ENCODE assay signal across 8 cellular contexts in genomic region chrX:119008122-119008744, GRCh38. TPM values are rescaled to one million over a fixed set of nuclear protein-coding genes. Genes with fewer than 3 reads are reported as not detected.
DNase-seq lines count a peak whose midpoint lies in the region; ATAC-seq, FAIRE-seq and TF ChIP-seq lines count a peak whose summit lies in the region.

No MANE protein-coding gene starts in this region.

- no peak for TF ChIP-seq POLR2A in A549 (IDR thresholded peaks at IDR 0.05; ENCODE audit: low read length)

- CTCF ChIA-PET in A549 (lab: Yijun Ruan, JAX) = interaction anchor here (0.7 to 1.8 kb wide), 14 partner anchors 14 to 173 kb away, joined by 3 to 11 read pairs (median 4); no protein-coding TSS in a partner anchor

- no peak for TF ChIP-seq EP300 in A549 (IDR thresholded peaks at IDR 0.05)

- TF ChIP-seq CTCF in A549 (IDR thresholded peaks at IDR 0.05) = peak; percentile 56
- peak; percentile 53 for TF ChIP-seq CTCF in GM10266 (IDR thresholded peaks at IDR 0.05; ENCODE audit: control insufficient read depth, insufficient read depth, low read depth, missing control alignments)
- peak; percentile 57 for TF ChIP-seq CTCF in foreskin keratinocyte (conservative IDR thresholded peaks at IDR 0.05)

- H3K9me3 ChIP-seq in A549 (no peaks in the 10 kb centered on the region), MG63 (no peaks in the 10 kb centered on the region)

- H3K27ac ChIP-seq in A549 (no peak overlapping the region), foreskin keratinocyte (no peak overlapping the region)

- TF ChIP-seq RAD21 in A549 (conservative IDR thresholded peaks at IDR 0.05 in 1 of 2, IDR thresholded peaks at IDR 0.05 in 1 of 2) = peak; percentile 45 to 55

- H3K27me3 ChIP-seq in foreskin keratinocyte (peaks cover 2% of the 10 kb centered on the region), MG63 (no peaks in the 10 kb centered on the region)

- 7% methylated on average over 3 of the region's 3 CpGs for WGBS in A549 (ENCODE audit: missing lambda C conversion rate)

- H3K4me1 ChIP-seq in A549 (no peaks in the 10 kb centered on the region), foreskin keratinocyte (no peaks in the 10 kb centered on the region)

- H3K4me2 ChIP-seq in A549 = no peak overlapping the region

- DNase-seq in A549 (ENCODE audit: low read depth in 1 of 2, low spot score in 1 of 2) = peak; percentile 28 to 41
- DNase-seq in GM10266 (ENCODE audit: extremely low spot score) = peak; percentile 25
- peak; percentile 26 for DNase-seq in NCI-H1105 treated with DMSO at 0.1 percent for 48 hours (lab: John Stamatoyannopoulos, UW)
- peak; percentile 53 for DNase-seq in activated CD8-positive, alpha-beta memory T cell treated with anti-CD3 and anti-CD28 coated beads, Interleukin-2, amount 50 U/mL, for 48 hours
- DNase-seq in foreskin keratinocyte = no peak
- peak; percentile 29 for DNase-seq in stimulated activated CD4-positive, alpha-beta T cell treated with anti-CD3 and anti-CD28 coated beads, Interleukin-12 subunit alpha, Interleukin-12 subunit beta, amount 100 ng/mL, for 4 hours
- no peak for DNase-seq in NK-92 treated with Interleukin-12 subunit alpha and Interleukin-12 subunit beta, amount 100 ng/mL, for 24 hours (lab: John Stamatoyannopoulos, UW)
- DNase-seq in MG63 = no peak

- ATAC-seq in A549 (peak in 1 of 2 experiments; percentile 66; a peak in 3 of 6 replicates), foreskin keratinocyte (peak; percentile 51)

- H3K36me3 ChIP-seq in MG63 = no peaks in the 10 kb centered on the region

- H3K4me3 ChIP-seq in A549 (no peak overlapping the region), MG63 (no peak overlapping the region)

- no peak for FAIRE-seq in A549 (lab: Jason Lieb, UNC)

- POLR2A ChIA-PET in A549 (lab: Yijun Ruan, JAX) = no interaction called here

TF ChIP-seq in A549, 52 proteins besides CTCF, POLR2A, EP300 and RAD21:
- TF ChIP-seq REST (IDR thresholded peaks at IDR 0.05) (no peak), SMC3 (IDR thresholded peaks at IDR 0.05) (peak; percentile 64)
TF ChIP-seq in A549: peak in this region for 1.

RNA-seq across cellular contexts. Expression of gene LONRF3, which starts 33.8 kb away (rescaled TPM):
- polyA plus RNA-seq in A549 (2011; rRNA removed) (7.7 and 8.1 TPM in 2 replicates), A549 (2017; fragmentation: RNase III; extraction: RNeasy Plus Mini Kit Qiagen cat#74134 plus additional on column Dnase treatment) (2.5 to 3.1 TPM (median 2.7 TPM) in 3 replicates), foreskin keratinocyte (not detected in 2 replicates)
- polyA plus RNA-seq in A549 (2012; cell fraction: cytosol; rRNA removed) = 1.3 and 1.5 TPM in 2 replicates
- polyA plus RNA-seq in A549 (2012; cell fraction: nucleus; rRNA removed) = 1.6 TPM in 2 replicates
- polyA minus RNA-seq in A549 (2011; rRNA and poly(A)+ RNA removed) = 8.4 and 9.5 TPM in 2 replicates
- not detected in 2 replicates for total RNA-seq in foreskin keratinocyte
- not detected in 2 replicates for total RNA-seq in MG63 (2014; rRNA removed; shearing (Covaris generic); ENCODE audit: low replicate concordance)

Comparison
In these comparisons a context has a peak if more than half of its experiments do, and no peak if none do; other contexts are left out.
1. DNase-seq: peak in A549 (2 of 2), GM10266 (single experiment), NCI-H1105 treated with DMSO at 0.1 percent for 48 hours (single experiment), activated CD8-positive, alpha-beta memory T cell treated with anti-CD3 and anti-CD28 coated beads, Interleukin-2, amount 50 U/mL, for 48 hours (single experiment) and stimulated activated CD4-positive, alpha-beta T cell treated with anti-CD3 and anti-CD28 coated beads, Interleukin-12 subunit alpha, Interleukin-12 subunit beta, amount 100 ng/mL, for 4 hours (single experiment); none in foreskin keratinocyte (0 of 2), NK-92 treated with Interleukin-12 subunit alpha and Interleukin-12 subunit beta, amount 100 ng/mL, for 24 hours (single experiment) and MG63 (single experiment).
2. Peak in every context shown above with its lines, with median percentiles within 50 percentile points of each other: CTCF ChIP-seq.